16 cellular contexts compared by ENCODE assay signal in genomic region chr11:29251738-29252137, GRCh38.
DNase-seq lines count a peak whose midpoint lies in the region; ATAC-seq and TF ChIP-seq lines count a peak whose summit lies in the region.
"Had no signal": no experiment of that assay in that cellular context is flagged by ENCODE, and none has a peak within 500 bp of the region (broad histone marks: within the 10 kb centered on the region; RNA-seq: fewer than 3 reads in every experiment).

No MANE protein-coding gene starts in this region.

- H3K27ac ChIP-seq in aorta (ENCODE audit: low read depth in 1 of 2, low read length in 2 of 2) = no peak overlapping the region
- H3K27ac ChIP-seq in RWPE1 = no peak overlapping the region
- H3K27ac ChIP-seq: brain microvascular endothelial cell, GM23248, prostate gland had no signal

- no peak for TF ChIP-seq CTCF in RWPE1 (conservative IDR thresholded peaks at IDR 0.05; ENCODE audit: low read depth)

- DNase-seq in NOMO-1 treated with dmso at 0.1 percent for 144 hours (lab: John Stamatoyannopoulos, UW; ENCODE audit: unreplicated experiment) = peak; percentile 16
- DNase-seq in ACHN = no peak
- no peak for DNase-seq in cortex of kidney (lab: John Stamatoyannopoulos, UW)
- no peak for DNase-seq in aorta
- no peak for DNase-seq in RWPE1 (ENCODE audit: low spot score)
- DNase-seq: activated T-cell treated with anti-CD3 and anti-CD28 coated beads, Interleukin-2, amount 50 U/mL, for 72 hours; BE2C; brain microvascular endothelial cell; erythroblast; GM23248; NCI-H2081 had no signal

- intact Hi-C loops in aorta (cut with DNase I) = no loop called here

- no peak overlapping the region for H3K4me3 ChIP-seq in aorta (ENCODE audit: low read length in 2 of 2)
- H3K4me3 ChIP-seq: GM23248, prostate gland had no signal

- CTCF ChIA-PET in RWPE1 (lab: Yijun Ruan, JAX) = no interaction called here

- no peaks in the 10 kb centered on the region for H3K27me3 ChIP-seq in aorta (ENCODE audit: control insufficient read depth in 1 of 2, insufficient read depth in 2 of 2, low read length in 1 of 2)
- H3K27me3 ChIP-seq: BE2C, brain microvascular endothelial cell had no signal

- 69 to 78% methylated on average over 4 of the region's 4 CpGs for WGBS in aorta, 2 donors

- in situ Hi-C loops in ACHN (cut with HindIII; ENCODE audit: low pct_ligation_motif_present, low pct_unique_long_range_greater_than_20kb, low sequenced_read_pairs) = no loop called here

- ATAC-seq in GM18520 (IDR thresholded peaks at IDR 0.05; ENCODE audit: unreplicated experiment) (peak; percentile 53), GM21528 (IDR thresholded peaks at IDR 0.05; ENCODE audit: low FRiP score, unreplicated experiment) (peak; percentile 58), HG03175 (IDR thresholded peaks at IDR 0.05; ENCODE audit: unreplicated experiment) (peak; percentile 79), aorta (ENCODE audit: low FRiP score) (no peak)
- ATAC-seq: activated T-cell treated with anti-CD3 and anti-CD28 coated beads, Interleukin-2, amount 50 U/mL, for 72 hours; HepG2 had no signal

- no peaks in the 10 kb centered on the region for H3K4me1 ChIP-seq in aorta (ENCODE audit: control insufficient read depth in 1 of 2, insufficient read depth in 2 of 2, low read length in 2 of 2)
- H3K4me1 ChIP-seq: BE2C, prostate gland had no signal

- no peaks in the 10 kb centered on the region for H3K36me3 ChIP-seq in aorta (ENCODE audit: control insufficient read depth in 1 of 2, insufficient read depth in 2 of 2, low read length in 1 of 2)
- H3K36me3 ChIP-seq: BE2C, brain microvascular endothelial cell, prostate gland had no signal

- POLR2A ChIA-PET in RWPE1 (lab: Yijun Ruan, JAX; ENCODE audit: low non-redundant PET) = no interaction called here

- H3K9me3 ChIP-seq in aorta (ENCODE audit: control insufficient read depth, low read length) = no peaks in the 10 kb centered on the region
- H3K9me3 ChIP-seq: BE2C, prostate gland had no signal
